10 cellular contexts compared by ENCODE assay signal in the genomic region with DNA sequence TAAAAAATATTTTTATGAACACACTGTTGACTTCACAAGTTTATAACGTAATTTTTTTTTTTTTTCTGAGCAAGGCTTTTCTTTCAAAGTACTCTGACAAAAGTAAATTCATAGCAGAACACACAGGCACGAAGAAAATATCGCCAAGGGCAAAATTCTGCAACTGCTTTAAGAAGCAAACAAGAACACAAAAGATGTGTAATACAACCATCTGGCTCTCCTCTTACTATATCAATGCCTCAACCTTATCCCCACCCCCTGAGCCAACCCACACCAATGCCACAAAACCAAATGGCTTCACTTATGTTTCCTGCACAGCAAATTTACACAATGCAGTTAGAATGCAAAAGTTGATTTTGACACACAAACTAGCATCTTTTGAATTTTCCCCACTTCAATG.
DNase-seq lines count a peak whose midpoint lies in the region; ATAC-seq and TF ChIP-seq lines count a peak whose summit lies in the region.
"Had no signal": no experiment of that assay in that cellular context is flagged by ENCODE, and none has a peak within 500 bp of the region (broad histone marks: within the 10 kb centered on the region; RNA-seq: fewer than 3 reads in every experiment).

No MANE protein-coding gene starts in this region.

- DNase-seq in activated CD4-positive, CD25-positive, alpha-beta regulatory T cell (lab: John Stamatoyannopoulos, UW): no peak
- peak; percentile 15 for DNase-seq in activated CD4-positive, alpha-beta T cell treated with anti-CD3 and anti-CD28 coated beads, Interleukin-2, amount 50 U/mL, for 1 hour
- DNase-seq in epithelial cell of esophagus (ENCODE audit: low read depth): peak; percentile 76
- peak; percentile 25 to 38 for DNase-seq in stimulated activated CD8-positive, alpha-beta memory T cell treated with anti-CD3 and anti-CD28 coated beads, Interleukin-7, amount 100 ng/mL, for 4 hours (ENCODE audit: low read depth in 2 of 2)
- DNase-seq in NK-92 (lab: John Stamatoyannopoulos, UW; ENCODE audit: unreplicated experiment): no peak
- DNase-seq in HK-2 (ENCODE audit: unreplicated experiment): no peak
- no peak for DNase-seq in body of pancreas

- peak; percentile 50 to 58 for ATAC-seq in activated CD4-positive, CD25-positive, alpha-beta regulatory T cell treated with anti-CD3 and anti-CD28 coated beads, Interleukin-2, amount 50 U/mL, for 24 hours
- ATAC-seq in body of pancreas: no peak
- ATAC-seq: A549 had no signal

- 83 to 91% methylated on average over 3 of the region's 3 CpGs for WGBS in body of pancreas, 2 donors

- intact Hi-C loops in body of pancreas (cut with DNase I): no loop called here

- no peaks in the 10 kb centered on the region for H3K36me3 ChIP-seq in body of pancreas (replicated peaks in 1 of 2; ENCODE audit: insufficient read depth in 1 of 2, low read depth in 2 of 2)
- H3K36me3 ChIP-seq: SJSA1 had no signal

- H3K9me3 ChIP-seq in body of pancreas: no peaks in the 10 kb centered on the region
- H3K9me3 ChIP-seq: A549, SJSA1 had no signal

- H3K4me1 ChIP-seq in body of pancreas: peaks cover 15% of the 10 kb centered on the region

- no peaks in the 10 kb centered on the region for H3K27me3 ChIP-seq in body of pancreas
- H3K27me3 ChIP-seq: SJSA1 had no signal

- H3K4me3 ChIP-seq in epithelial cell of esophagus (ENCODE audit: low read length) (no peak overlapping the region), body of pancreas (no peak overlapping the region)
- H3K4me3 ChIP-seq: A549, SJSA1 had no signal

- TF ChIP-seq POLR2A in body of pancreas (IDR thresholded peaks at IDR 0.05): no peak

- H3K27ac ChIP-seq in body of pancreas: no peak overlapping the region
- H3K27ac ChIP-seq: A549, SJSA1 had no signal

- TF ChIP-seq CTCF in epithelial cell of esophagus (IDR thresholded peaks at IDR 0.05; ENCODE audit: insufficient read depth, low read depth, low read length, missing control alignments): no peak
- TF ChIP-seq CTCF in body of pancreas (IDR thresholded peaks at IDR 0.05): no peak

Comparison
In these comparisons a context has a peak if more than half of its experiments do, and no peak if none do; other contexts are left out.
1. DNase-seq: peak in activated CD4-positive, alpha-beta T cell treated with anti-CD3 and anti-CD28 coated beads, Interleukin-2, amount 50 U/mL, for 1 hour (single experiment), epithelial cell of esophagus (single experiment) and stimulated activated CD8-positive, alpha-beta memory T cell treated with anti-CD3 and anti-CD28 coated beads, Interleukin-7, amount 100 ng/mL, for 4 hours (2 of 2); none in activated CD4-positive, CD25-positive, alpha-beta regulatory T cell (0 of 4), NK-92 (single experiment), HK-2 (single experiment) and body of pancreas (0 of 4).